24 cellular contexts compared by ENCODE assay signal in the genomic region with DNA sequence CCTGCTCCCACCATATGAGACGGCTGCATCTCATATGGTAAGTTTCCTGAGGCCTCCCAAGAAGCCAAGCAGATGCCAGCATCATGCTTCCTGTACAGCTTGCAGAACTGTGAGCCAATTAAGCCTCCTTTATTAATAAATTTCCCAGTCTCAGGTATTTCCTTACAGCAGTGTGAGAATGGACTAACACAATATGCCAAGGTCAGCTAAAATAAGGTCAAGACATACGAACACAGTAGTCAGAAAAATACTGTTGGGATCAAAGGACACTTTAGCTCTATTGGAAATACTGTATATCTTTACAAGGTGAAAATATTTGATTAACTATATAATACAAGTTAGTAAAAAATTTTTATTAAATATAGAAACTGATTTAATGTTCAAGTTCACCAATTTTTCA. TPM values are rescaled to one million over a fixed set of nuclear protein-coding genes. Genes with fewer than 3 reads are reported as not detected.
DNase-seq lines count a peak whose midpoint lies in the region; ATAC-seq, FAIRE-seq and TF ChIP-seq lines count a peak whose summit lies in the region.
"Had no signal": no experiment of that assay in that cellular context is flagged by ENCODE, and none has a peak within 500 bp of the region (broad histone marks: within the 10 kb centered on the region; RNA-seq: fewer than 3 reads in every experiment).

No MANE protein-coding gene starts in this region.

- no peak for TF ChIP-seq CTCF in IMR-90 (conservative IDR thresholded peaks at IDR 0.05; ENCODE audit: low read depth, low read length)

- no peak overlapping the region for H3K56ac ChIP-seq in IMR-90 (ENCODE audit: extremely low read depth, insufficient read depth, low read length)

- peaks cover 5% of the 10 kb centered on the region; the same call in 1 of the 2 replicates for H3K9me1 ChIP-seq in IMR-90 (ENCODE audit: insufficient read depth, low read length)

- no peaks in the 10 kb centered on the region for H3K9me3 Mint-ChIP-seq in activated CD4-positive, alpha-beta T cell treated with anti-CD3 and anti-CD28 coated beads for 36 hours (ENCODE audit: low read depth)
- H3K9me3 Mint-ChIP-seq in activated CD4-positive, alpha-beta T cell treated with anti-CD3 and anti-CD28 coated beads, Interleukin-2, amount 10 ng/mL, durations not matched to agents 24 days and 14 days: peaks cover 8% of the 10 kb centered on the region
- no peaks in the 10 kb centered on the region for H3K9me3 Mint-ChIP-seq in activated naive CD4-positive, alpha-beta T cell treated with anti-CD3 and anti-CD28 coated beads for 36 hours
- H3K9me3 Mint-ChIP-seq: CD4-positive, alpha-beta T cell; CD8-positive, alpha-beta memory T cell had no signal

- no peak overlapping the region for H4K5ac ChIP-seq in IMR-90 (ENCODE audit: low read depth, low read length)

- no peak overlapping the region for H2AK9ac ChIP-seq in IMR-90 (replicated peaks; ENCODE audit: low read depth, low read length, poor library complexity)

- no TSS peak for BruUV-seq in IMR-90 (replicated peaks; lab: Mats Ljungman, UMichigan)

- no peak overlapping the region for H4K91ac ChIP-seq in IMR-90 (ENCODE audit: insufficient read depth, low read depth, low read length)

- H3K27ac ChIP-seq in IMR-90 (ENCODE audit: insufficient read depth, low read length) (no peak overlapping the region), small intestine (ENCODE audit: low read depth in 1 of 2, low read length in 1 of 2) (no peak overlapping the region)
- H3K27ac ChIP-seq: 22Rv1; BLaER1 treated with 17β-estradiol and CSF1 and Interleukin-3, amounts not matched to agents 10 nM and 100 nM; GM23248 had no signal

- H3K79me1 ChIP-seq in IMR-90 (ENCODE audit: low read depth in 1 of 2, low read length in 2 of 2): peaks cover 18 to 27% of the 10 kb centered on the region in 2 experiments

- H3K23ac ChIP-seq in IMR-90 (ENCODE audit: low read depth, low read length): no peak overlapping the region

- H3K14ac ChIP-seq in IMR-90 (replicated peaks; ENCODE audit: low read depth, low read length): no peak overlapping the region

- H2BK15ac ChIP-seq in IMR-90 (ENCODE audit: low read depth, low read length): no peak overlapping the region

- TF ChIP-seq RAD21 in IMR-90 (IDR thresholded peaks at IDR 0.05; ENCODE audit: low read length): no peak

- H3K18ac ChIP-seq in IMR-90 (ENCODE audit: low read depth, low read length): no peak overlapping the region

- no peak overlapping the region for H2BK5ac ChIP-seq in IMR-90 (ENCODE audit: low read depth, low read length, poor library complexity, severe bottlenecking)

- POLR2A ChIA-PET in activated CD4-positive, alpha-beta T cell treated with anti-CD3 and anti-CD28 coated beads for 36 hours (lab: Charles Lee): no interaction called here
- POLR2A ChIA-PET in IMR-90 (lab: Charles Lee; ENCODE audit: unreplicated experiment): no interaction called here

- H3K36me3 Mint-ChIP-seq in activated CD4-positive, alpha-beta T cell treated with anti-CD3 and anti-CD28 coated beads for 36 hours (ENCODE audit: low read depth): peaks cover 50% of the 10 kb centered on the region
- H3K36me3 Mint-ChIP-seq in activated CD4-positive, alpha-beta T cell treated with anti-CD3 and anti-CD28 coated beads, Interleukin-2, amount 10 ng/mL, durations not matched to agents 24 days and 14 days (ENCODE audit: low read depth): peaks cover 64% of the 10 kb centered on the region
- peaks cover 41% of the 10 kb centered on the region for H3K36me3 Mint-ChIP-seq in activated naive CD4-positive, alpha-beta T cell treated with anti-CD3 and anti-CD28 coated beads for 36 hours (ENCODE audit: low read depth)

- H3K36me3 ChIP-seq in IMR-90 (ENCODE audit: control insufficient read depth, insufficient read depth, low read length): peaks cover 27% of the 10 kb centered on the region
- H3K36me3 ChIP-seq in small intestine (ENCODE audit: control insufficient read depth in 2 of 2, insufficient read depth in 2 of 2, low read length in 2 of 2): peaks cover 9 to 16% of the 10 kb centered on the region in 2 donors

- H3K27ac Mint-ChIP-seq in activated CD4-positive, alpha-beta T cell treated with anti-CD3 and anti-CD28 coated beads for 36 hours: peak overlapping the region; percentile 10
- no peak overlapping the region for H3K27ac Mint-ChIP-seq in activated CD4-positive, alpha-beta T cell treated with anti-CD3 and anti-CD28 coated beads, Interleukin-2, amount 10 ng/mL, durations not matched to agents 24 days and 14 days
- no peak overlapping the region for H3K27ac Mint-ChIP-seq in activated naive CD4-positive, alpha-beta T cell treated with anti-CD3 and anti-CD28 coated beads for 36 hours
- H3K27ac Mint-ChIP-seq: CD4-positive, alpha-beta T cell; CD8-positive, alpha-beta memory T cell had no signal

- no peak overlapping the region for H3K4ac ChIP-seq in IMR-90 (ENCODE audit: low read depth, low read length)

- WGBS in IMR-90 (ENCODE audit: extremely low coverage in 2 of 2, insufficient read length in 1 of 2), 2 experiments: no CpG with 5 or more reads among the region's 2 CpGs
- WGBS in small intestine, 3 donors: 80 to 94% (median 92%) methylated on average over 2 of the region's 2 CpGs

- peak; percentile 23 for FAIRE-seq in endometrium (lab: Jason Lieb, UNC)
- peak; percentile 92 for FAIRE-seq in islet of Langerhans (lab: Jason Lieb, UNC)
- FAIRE-seq in small intestine (lab: Jason Lieb, UNC): no peak
- FAIRE-seq: GM12892, H1 had no signal

- H3K27me3 Mint-ChIP-seq in activated CD4-positive, alpha-beta T cell treated with anti-CD3 and anti-CD28 coated beads for 36 hours: no peaks in the 10 kb centered on the region
- no peaks in the 10 kb centered on the region for H3K27me3 Mint-ChIP-seq in activated CD4-positive, alpha-beta T cell treated with anti-CD3 and anti-CD28 coated beads, Interleukin-2, amount 10 ng/mL, durations not matched to agents 24 days and 14 days
- no peaks in the 10 kb centered on the region for H3K27me3 Mint-ChIP-seq in activated naive CD4-positive, alpha-beta T cell treated with anti-CD3 and anti-CD28 coated beads for 36 hours (ENCODE audit: low read depth)
- H3K27me3 Mint-ChIP-seq: CD4-positive, alpha-beta T cell; CD8-positive, alpha-beta memory T cell had no signal

- no peak overlapping the region for H3K9ac ChIP-seq in IMR-90 (ENCODE audit: low read depth, low read length)
- H3K9ac ChIP-seq: BLaER1 treated with 17β-estradiol and CSF1 and Interleukin-3, amounts not matched to agents 10 nM and 100 nM; GM23248 had no signal

- CTCF ChIA-PET in activated CD4-positive, alpha-beta T cell treated with anti-CD3 and anti-CD28 coated beads for 36 hours (lab: Charles Lee): no interaction called here
- CTCF ChIA-PET in IMR-90 (lab: Yijun Ruan, JAX): no interaction called here
- CTCF ChIA-PET in activated naive CD4-positive, alpha-beta T cell treated with anti-CD3 and anti-CD28 coated beads for 36 hours (lab: Charles Lee): interaction anchor here (0.5 kb wide), 1 partner anchor 9 kb away, joined by 3 read pairs; no protein-coding TSS in a partner anchor

- H2AFZ ChIP-seq in IMR-90 (replicated peaks; ENCODE audit: low read length, poor library complexity): no peak overlapping the region
- H2AFZ ChIP-seq: GM23248 had no signal

- H3K27me3 ChIP-seq in IMR-90 (ENCODE audit: control insufficient read depth, insufficient read depth, low read length) (no peaks in the 10 kb centered on the region), small intestine (ENCODE audit: control insufficient read depth in 2 of 2, insufficient read depth in 2 of 2, low read length in 2 of 2) (no peaks in the 10 kb centered on the region)
- H3K27me3 ChIP-seq: BE2C; BLaER1 treated with 17β-estradiol and CSF1 and Interleukin-3, amounts not matched to agents 10 nM and 100 nM had no signal

- H3K9me3 ChIP-seq in IMR-90 (ENCODE audit: control insufficient read depth, insufficient read depth, low read length): no peaks in the 10 kb centered on the region
- no peaks in the 10 kb centered on the region for H3K9me3 ChIP-seq in small intestine (ENCODE audit: control insufficient read depth, low read depth)
- H3K9me3 ChIP-seq: BE2C; BLaER1 treated with 17β-estradiol and CSF1 and Interleukin-3, amounts not matched to agents 10 nM and 100 nM had no signal

- no peak overlapping the region for H2BK20ac ChIP-seq in IMR-90 (ENCODE audit: low read depth, low read length)

- H3K4me3 ChIP-seq in IMR-90 (ENCODE audit: insufficient read depth, low read depth, low read length) (no peak overlapping the region), small intestine (ENCODE audit: low read depth in 1 of 2, low read length in 2 of 2) (no peak overlapping the region)
- H3K4me3 ChIP-seq: BLaER1 treated with 17β-estradiol and CSF1 and Interleukin-3, amounts not matched to agents 10 nM and 100 nM; GM23248 had no signal

- H4K20me1 ChIP-seq in IMR-90 (ENCODE audit: insufficient read depth, low read length): no peaks in the 10 kb centered on the region; the same call in 1 of the 2 replicates

- H3K4me1 Mint-ChIP-seq in activated CD4-positive, alpha-beta T cell treated with anti-CD3 and anti-CD28 coated beads for 36 hours: peaks cover 12% of the 10 kb centered on the region
- H3K4me1 Mint-ChIP-seq in activated CD4-positive, alpha-beta T cell treated with anti-CD3 and anti-CD28 coated beads, Interleukin-2, amount 10 ng/mL, durations not matched to agents 24 days and 14 days: peaks cover 5% of the 10 kb centered on the region
- peaks cover 11% of the 10 kb centered on the region for H3K4me1 Mint-ChIP-seq in activated naive CD4-positive, alpha-beta T cell treated with anti-CD3 and anti-CD28 coated beads for 36 hours (ENCODE audit: low read depth)

- DNase-seq in activated CD4-positive, alpha-beta T cell treated with anti-CD3 and anti-CD28 coated beads for 36 hours: no peak
- no peak for DNase-seq in activated CD4-positive, alpha-beta T cell treated with anti-CD3 and anti-CD28 coated beads, Interleukin-2, amount 10 ng/mL, durations not matched to agents 24 days and 14 days
- no peak for DNase-seq in IMR-90
- no peak for DNase-seq in activated naive CD4-positive, alpha-beta T cell treated with anti-CD3 and anti-CD28 coated beads for 36 hours
- DNase-seq in small intestine: no peak
- no peak for DNase-seq in MV-4-11 (lab: John Stamatoyannopoulos, UW)
- DNase-seq: ACHN; AML-193; BE2C; CD4-positive, alpha-beta T cell; CD8-positive, alpha-beta memory T cell; DMS53; DMS79 treated with DMSO at 0.1 percent for 48 hours; GF-D8; GM23248; H7; HCEC 1CT had no signal

- H4K8ac ChIP-seq in IMR-90 (ENCODE audit: low read depth in 2 of 2, low read length in 2 of 2): no peak overlapping the region

- in situ Hi-C loops in IMR-90 (cut with MboI; ENCODE audit: low sequenced_read_pairs): no loop called here

- intact Hi-C loops in activated CD4-positive, alpha-beta T cell treated with anti-CD3 and anti-CD28 coated beads for 36 hours (cut with DNase I, micrococcal nuclease): no loop called here
- intact Hi-C loops in activated CD4-positive, alpha-beta T cell treated with anti-CD3 and anti-CD28 coated beads, Interleukin-2, amount 10 ng/mL, durations not matched to agents 24 days and 14 days (cut with micrococcal nuclease): no loop called here
- intact Hi-C loops in IMR-90 (cut with micrococcal nuclease): no loop called here
- intact Hi-C loops in activated naive CD4-positive, alpha-beta T cell treated with anti-CD3 and anti-CD28 coated beads for 36 hours (cut with micrococcal nuclease): loop anchor here (2.0 kb wide), 1 partner anchor 24 kb away; no protein-coding TSS in a partner anchor

- no peaks in the 10 kb centered on the region for H3K4me1 ChIP-seq in IMR-90 (ENCODE audit: control insufficient read depth, insufficient read depth, low read length)
- no peaks in the 10 kb centered on the region for H3K4me1 ChIP-seq in small intestine (ENCODE audit: control insufficient read depth in 2 of 2, insufficient read depth in 1 of 2, low read depth in 1 of 2, low read length in 1 of 2)
- H3K4me1 ChIP-seq: BE2C had no signal

- no peak overlapping the region for H2BK120ac ChIP-seq in IMR-90 (ENCODE audit: low read depth, low read length)

- dilution Hi-C loops in IMR-90 (cut with HindIII; ENCODE audit: low sequenced_read_pairs, unreplicated experiment): no loop called here

- H2AK5ac ChIP-seq in IMR-90 (ENCODE audit: low read depth, low read length): no peak overlapping the region

- no peak overlapping the region for H3K4me2 ChIP-seq in IMR-90 (ENCODE audit: low read depth, low read length)
- H3K4me2 ChIP-seq: BLaER1 treated with 17β-estradiol and CSF1 and Interleukin-3, amounts not matched to agents 10 nM and 100 nM had no signal

- ATAC-seq in activated CD4-positive, alpha-beta T cell treated with anti-CD3 and anti-CD28 coated beads for 36 hours: no peak
- ATAC-seq in IMR-90 (ENCODE audit: low read depth): no peak

- TF ChIP-seq POLR2A in IMR-90 (IDR thresholded peaks at IDR 0.05; ENCODE audit: low read depth, low read length): no peak

- H3K4me3 Mint-ChIP-seq in activated CD4-positive, alpha-beta T cell treated with anti-CD3 and anti-CD28 coated beads for 36 hours: no peak overlapping the region
- H3K4me3 Mint-ChIP-seq in activated CD4-positive, alpha-beta T cell treated with anti-CD3 and anti-CD28 coated beads, Interleukin-2, amount 10 ng/mL, durations not matched to agents 24 days and 14 days: no peak overlapping the region
- no peak overlapping the region for H3K4me3 Mint-ChIP-seq in activated naive CD4-positive, alpha-beta T cell treated with anti-CD3 and anti-CD28 coated beads for 36 hours
- H3K4me3 Mint-ChIP-seq: CD14-positive monocyte; CD4-positive, alpha-beta T cell; CD8-positive, alpha-beta memory T cell had no signal

RNA-seq across cellular contexts. Expression of gene SEL1L, which starts 28.8 kb away (rescaled TPM):
- 10 to 100 TPM; 39.0 to 57.4 TPM for total RNA-seq in activated CD4-positive, alpha-beta T cell treated with anti-CD3 and anti-CD28 coated beads for 36 hours
- total RNA-seq in activated CD4-positive, alpha-beta T cell treated with anti-CD3 and anti-CD28 coated beads, Interleukin-2, amount 10 ng/mL, durations not matched to agents 24 days and 14 days: 57.4 and 58.8 TPM in 2 replicates
- 62.4 and 78.9 TPM in 2 replicates for total RNA-seq in IMR-90 (2012; rRNA removed)
- polyA plus RNA-seq in IMR-90 (2012; rRNA removed) (16.9 and 21.0 TPM in 2 replicates), small intestine (10 to 100 TPM in 1 of 3 donors, 1 to 10 TPM in 2; 7.4 to 22.3 (median 8.6) TPM)
- polyA plus RNA-seq in IMR-90 (2012; cell fraction: cytosol; rRNA removed): 18.6 and 19.0 TPM in 2 replicates
- 11.6 and 34.0 TPM in 2 replicates for polyA plus RNA-seq in IMR-90 (2012; cell fraction: nucleus; rRNA removed; ENCODE audit: low replicate concordance)
- total RNA-seq in activated naive CD4-positive, alpha-beta T cell treated with anti-CD3 and anti-CD28 coated beads for 36 hours: 10 to 100 TPM; 40.5 to 41.2 TPM
